36 cellular contexts compared by ENCODE assay signal in genomic region chr7:37635368-37635767, GRCh38. TPM values are rescaled to one million over a fixed set of nuclear protein-coding genes. Genes with fewer than 3 reads are reported as not detected.
"Had no signal": no experiment of that assay in that cellular context is flagged by ENCODE, and none has a peak within 500 bp of the region (broad histone marks: within the 10 kb centered on the region; RNA-seq: fewer than 3 reads in every experiment).

No MANE protein-coding gene starts in this region.

- H3K27ac ChIP-seq: brain microvascular endothelial cell, epithelial cell of prostate, esophagus squamous epithelium, gastroesophageal sphincter, WERI-Rb-1 had no signal

- H3K36me3 ChIP-seq: brain microvascular endothelial cell, esophagus squamous epithelium, gastroesophageal sphincter, WERI-Rb-1 had no signal

- H3K4me1 ChIP-seq: esophagus squamous epithelium, gastroesophageal sphincter had no signal

- H3K4me1 Mint-ChIP-seq: activated B cell treated with CpG ODN at 0.5 μM for 24 hours; activated T-helper 17 cell treated with anti-CD3 and anti-CD28 coated beads, Interleukin-2, amount 50 U/mL, for 72 hours; T-helper 17 cell had no signal

- DNase-seq: activated B cell treated with CpG ODN at 0.5 μM for 24 hours; activated CD4-positive, alpha-beta T cell treated with anti-CD3 and anti-CD28 coated beads for 48 hours; activated CD4-positive, alpha-beta T cell treated with anti-CD3 and anti-CD28 coated beads, Interleukin-2, amount 50 U/mL, for 1 hour; activated CD4-positive, alpha-beta T cell treated with anti-CD3 and anti-CD28 coated beads, Interleukin-2, amount 50 U/mL, for 48 hours; activated CD8-positive, alpha-beta memory T cell treated with anti-CD3 and anti-CD28 coated beads for 24 hours; activated CD8-positive, alpha-beta T cell treated with anti-CD3 and anti-CD28 coated beads for 36 hours; activated effector memory CD4-positive, alpha-beta T cell treated with Interleukin-2 at 50 U/mL for 16 hours; activated gamma-delta T cell treated with Interleukin-2 at 50 U/mL for 16 hours; activated naive CD4-positive, alpha-beta T cell treated with anti-CD3 and anti-CD28 coated beads, Interleukin-2, amount 50 U/mL, for 16 hours; activated naive CD4-positive, alpha-beta T cell treated with Interleukin-2 at 50 U/mL for 16 hours; activated T-cell treated with anti-CD3 and anti-CD28 coated beads, Interleukin-2, amount 50 U/mL, for 4 hours; amniotic stem cell; anterior cingulate cortex; brain microvascular endothelial cell; caudate nucleus; cortex of kidney; dermis blood vessel endothelial cell; effector CD4-positive, alpha-beta T cell; effector memory CD8-positive, alpha-beta T cell; esophagus squamous epithelium; foreskin melanocyte; T-helper 17 cell; T1000; WERI-Rb-1 had no signal

- H3K4me3 ChIP-seq: esophagus squamous epithelium, gastroesophageal sphincter had no signal

- H3K27me3 ChIP-seq: brain microvascular endothelial cell, esophagus squamous epithelium, gastroesophageal sphincter had no signal

- H3K27ac Mint-ChIP-seq: activated B cell treated with CpG ODN at 0.5 μM for 24 hours; activated CD8-positive, alpha-beta T cell treated with anti-CD3 and anti-CD28 coated beads for 36 hours; activated naive CD8-positive, alpha-beta T cell; activated T-helper 17 cell treated with anti-CD3 and anti-CD28 coated beads, Interleukin-2, amount 50 U/mL, for 72 hours; T-helper 17 cell; T-helper 2 cell treated with Interferon-gamma antibody and Interleukin-4, amounts not matched to agents 5 μg/mL and 100 μg/mL, for 36 hours had no signal

- ATAC-seq: activated CD4-positive, CD25-positive, alpha-beta regulatory T cell treated with anti-CD3 and anti-CD28 coated beads, Interleukin-2, amount 50 U/mL, for 24 hours; activated CD8-positive, alpha-beta T cell treated with anti-CD3 and anti-CD28 coated beads for 36 hours; activated T-cell treated with anti-CD3 and anti-CD28 coated beads, Interleukin-2, amount 50 U/mL, for 4 hours; activated T-helper 17 cell treated with anti-CD3 and anti-CD28 coated beads, Interleukin-2, amount 50 U/mL, for 72 hours; effector memory CD8-positive, alpha-beta T cell; gastroesophageal sphincter; T-helper 17 cell had no signal

- H3K4me3 Mint-ChIP-seq: activated B cell treated with CpG ODN at 0.5 μM for 24 hours; activated CD8-positive, alpha-beta T cell treated with anti-CD3 and anti-CD28 coated beads for 36 hours; activated naive CD8-positive, alpha-beta T cell; activated T-cell treated with anti-CD3 and anti-CD28 coated beads, Interleukin-2, amount 50 U/mL, for 4 hours; activated T-helper 17 cell treated with anti-CD3 and anti-CD28 coated beads, Interleukin-2, amount 50 U/mL, for 72 hours; T-helper 17 cell; T-helper 2 cell treated with Interferon-gamma antibody and Interleukin-4, amounts not matched to agents 5 μg/mL and 100 μg/mL, for 36 hours had no signal

- FAIRE-seq: astrocyte, colon had no signal

- H3K36me3 Mint-ChIP-seq: activated naive CD8-positive, alpha-beta T cell had no signal

- H3K27me3 Mint-ChIP-seq: T-helper 17 cell had no signal

RNA-seq across cellular contexts. Expression of gene GPR141, which starts 48.2 kb away (rescaled TPM):
- total RNA-seq: activated B cell treated with CpG ODN at 0.5 μM for 24 hours; activated CD8-positive, alpha-beta T cell treated with anti-CD3 and anti-CD28 coated beads for 36 hours; activated T-helper 17 cell treated with anti-CD3 and anti-CD28 coated beads, Interleukin-2, amount 50 U/mL, for 72 hours; astrocyte; chondrocyte; dermis blood vessel endothelial cell; fibroblast of lung; fibroblast of villous mesenchyme; glomerular endothelial cell had no signal
- polyA plus RNA-seq: fibroblast of lung had no signal
